ENCODE assay signal across 6 cellular contexts in genomic region chr4:166687828-166688227, GRCh38.
"Had no signal": no experiment of that assay in that cellular context is flagged by ENCODE, and none has a peak within 500 bp of the region (broad histone marks: within the 10 kb centered on the region; RNA-seq: fewer than 3 reads in every experiment).

No MANE protein-coding gene starts in this region.

- H3K27ac ChIP-seq: GM23248 had no signal

- H3K4me3 ChIP-seq: GM23248, GM23338, HAP-1 had no signal

- H3K4me2 ChIP-seq: GM23338 had no signal

- H3K4me3 Mint-ChIP-seq: GM23338, H9 had no signal

- H3K36me3 ChIP-seq: HAP-1 had no signal

- H3K9me3 ChIP-seq: HAP-1 had no signal

- H3K9ac ChIP-seq: GM23248 had no signal

- H2AFZ ChIP-seq: GM23248, GM23338 had no signal

- H3K4me1 ChIP-seq: HAP-1 had no signal

- DNase-seq: GM23248, GOT3, H7, H9 had no signal

- H3K27ac Mint-ChIP-seq: GM23338 had no signal

- H3K9me3 Mint-ChIP-seq: GM23338, H9 had no signal
